ENCODE assay signal across 28 cellular contexts in genomic region chr2:218479595-218479994, GRCh38.
"Had no signal": no experiment of that assay in that cellular context is flagged by ENCODE, and none has a peak within 500 bp of the region (broad histone marks: within the 10 kb centered on the region; RNA-seq: fewer than 3 reads in every experiment).

No MANE protein-coding gene starts in this region.

- H3K27ac Mint-ChIP-seq: dendritic cell treated with granulocyte-macrophage colony-stimulating factor and Interleukin-4, amounts not matched to agents 40 ng/mL and 50 ng/mL, for 4 days; effector memory CD8-positive, alpha-beta T cell; endodermal cell had no signal

- H3K9me3 Mint-ChIP-seq: dendritic cell treated with granulocyte-macrophage colony-stimulating factor and Interleukin-4, amounts not matched to agents 40 ng/mL and 50 ng/mL, for 4 days; effector memory CD8-positive, alpha-beta T cell; endodermal cell had no signal

- H3K4me1 Mint-ChIP-seq: endodermal cell had no signal

- H3K27me3 ChIP-seq: colonic mucosa, dorsolateral prefrontal cortex, esophagus squamous epithelium, foreskin keratinocyte, gastrocnemius medialis, gastroesophageal sphincter, heart left ventricle, heart right ventricle had no signal

- H3K4me3 ChIP-seq: colonic mucosa, coronary artery, dorsolateral prefrontal cortex, esophagus squamous epithelium, gastrocnemius medialis, gastroesophageal sphincter, heart left ventricle, heart right ventricle had no signal

- H3K9me3 ChIP-seq: colonic mucosa, esophagus squamous epithelium, gastrocnemius medialis, gastroesophageal sphincter, heart left ventricle, heart right ventricle had no signal

- FAIRE-seq: colon, endometrium, endothelial cell of umbilical vein, frontal cortex had no signal

- DNase-seq: colonic mucosa; cortex of kidney; dermis blood vessel endothelial cell; dorsolateral prefrontal cortex; effector CD4-positive, alpha-beta T cell; effector CD8-positive, alpha-beta T cell; effector memory CD4-positive, alpha-beta T cell; effector memory CD8-positive, alpha-beta T cell; endodermal cell; erythroblast; esophagus squamous epithelium; foreskin fibroblast; foreskin keratinocyte; foreskin melanocyte; gastrocnemius medialis; glutamatergic neuron; head of caudate nucleus; heart left ventricle; heart right ventricle had no signal

- H3K4me3 Mint-ChIP-seq: dendritic cell treated with granulocyte-macrophage colony-stimulating factor and Interleukin-4, amounts not matched to agents 40 ng/mL and 50 ng/mL, for 4 days; effector memory CD8-positive, alpha-beta T cell; endodermal cell had no signal

- ATAC-seq: effector memory CD8-positive, alpha-beta T cell; esophagus mucosa; foreskin keratinocyte; gastrocnemius medialis; gastroesophageal sphincter; heart left ventricle; heart right ventricle had no signal

- H3K27ac ChIP-seq: colonic mucosa, coronary artery, dorsolateral prefrontal cortex, epithelial cell of prostate, esophagus squamous epithelium, foreskin keratinocyte, gastrocnemius medialis, gastroesophageal sphincter, heart left ventricle, heart right ventricle had no signal

- H3K27me3 Mint-ChIP-seq: dendritic cell treated with granulocyte-macrophage colony-stimulating factor and Interleukin-4, amounts not matched to agents 40 ng/mL and 50 ng/mL, for 4 days; effector memory CD8-positive, alpha-beta T cell had no signal

- H3K4me1 ChIP-seq: colonic mucosa, foreskin keratinocyte, gastrocnemius medialis had no signal
